ENCODE assay signal across 1 cellular context in genomic region chr7:132218876-132219275, GRCh38.
TF ChIP-seq lines count a peak whose summit lies in the region.

No MANE protein-coding gene starts in this region.

TF ChIP-seq in HepG2, 621 proteins besides CTCF, POLR2A, EP300 and RAD21 (continued from another document and continues in another):
- no peak for TF ChIP-seq ZNF20 (CRISPR knock-in tag; IDR thresholded peaks at IDR 0.05)
- TF ChIP-seq NONO (IDR thresholded peaks at IDR 0.05), result no peak
- TF ChIP-seq NONO (CRISPR knock-in tag; conservative IDR thresholded peaks at IDR 0.05), result no peak
- TF ChIP-seq SETDB1 (CRISPR knock-in tag; IDR thresholded peaks at IDR 0.05; ENCODE audit: borderline replicate concordance), result no peak
- TF ChIP-seq HOMEZ (CRISPR knock-in tag; IDR thresholded peaks at IDR 0.05; ENCODE audit: low read depth), result no peak
- peak; percentile 58 for TF ChIP-seq BCL6 (CRISPR knock-in tag; IDR thresholded peaks at IDR 0.05)
- TF ChIP-seq E2F2 (CRISPR knock-in tag; IDR thresholded peaks at IDR 0.05; ENCODE audit: borderline replicate concordance), result no peak
- TF ChIP-seq MED8 (CRISPR knock-in tag; IDR thresholded peaks at IDR 0.05; ENCODE audit: insufficient replicate concordance), result no peak
- TF ChIP-seq TFE3 (CRISPR knock-in tag; IDR thresholded peaks at IDR 0.05), result peak; percentile 55; the same call in 1 of the 2 replicates
- no peak for TF ChIP-seq ZNF225 (CRISPR knock-in tag; IDR thresholded peaks at IDR 0.05)
- no peak for TF ChIP-seq ZBTB7A (CRISPR knock-in tag; IDR thresholded peaks at IDR 0.05)
- TF ChIP-seq ZNF362 (CRISPR knock-in tag; IDR thresholded peaks at IDR 0.05; ENCODE audit: borderline replicate concordance), result peak; percentile 94
- no peak for TF ChIP-seq SRSF9 (IDR thresholded peaks at IDR 0.05; ENCODE audit: borderline replicate concordance, insufficient read depth, low read depth, low read length, poor library complexity, severe bottlenecking)
- peak; percentile 83 for TF ChIP-seq ZEB1 (IDR thresholded peaks at IDR 0.05; ENCODE audit: insufficient replicate concordance, low read depth)
- no peak for TF ChIP-seq ZSCAN31 (CRISPR knock-in tag; IDR thresholded peaks at IDR 0.05; ENCODE audit: low read depth)
- no peak for TF ChIP-seq ZNF629 (CRISPR knock-in tag; conservative IDR thresholded peaks at IDR 0.05)
- TF ChIP-seq KIAA2018 (CRISPR knock-in tag; IDR thresholded peaks at IDR 0.05; ENCODE audit: borderline replicate concordance), result no peak
- no peak for TF ChIP-seq DR1 (CRISPR knock-in tag; IDR thresholded peaks at IDR 0.05)
- no peak for TF ChIP-seq ZBTB3 (CRISPR knock-in tag; IDR thresholded peaks at IDR 0.05; ENCODE audit: borderline replicate concordance, low read depth)
- TF ChIP-seq KLF6 (CRISPR knock-in tag; IDR thresholded peaks at IDR 0.05), result peak; percentile 69; the same call in 1 of the 2 replicates
- TF ChIP-seq ZNF33B (CRISPR knock-in tag; IDR thresholded peaks at IDR 0.05), result no peak
- no peak for TF ChIP-seq SP4 (CRISPR knock-in tag; IDR thresholded peaks at IDR 0.05)
- peak; percentile 41; the same call in 1 of the 2 replicates for TF ChIP-seq ZKSCAN8 (CRISPR knock-in tag; IDR thresholded peaks at IDR 0.05; ENCODE audit: borderline replicate concordance)
- TF ChIP-seq ZNF280B (CRISPR knock-in tag; IDR thresholded peaks at IDR 0.05; ENCODE audit: borderline replicate concordance), result no peak
- TF ChIP-seq ARID3A (IDR thresholded peaks at IDR 0.05; ENCODE audit: low read depth, low read length), result no peak
- no peak for TF ChIP-seq ZBTB26 (CRISPR knock-in tag; IDR thresholded peaks at IDR 0.05; ENCODE audit: borderline replicate concordance)
- TF ChIP-seq EED (CRISPR knock-in tag; IDR thresholded peaks at IDR 0.05), result no peak
- no peak for TF ChIP-seq ZNF143 (CRISPR knock-in tag; IDR thresholded peaks at IDR 0.05)
- no peak for TF ChIP-seq ATM (IDR thresholded peaks at IDR 0.05; ENCODE audit: borderline replicate concordance)
- TF ChIP-seq ZNF775 (CRISPR knock-in tag; IDR thresholded peaks at IDR 0.05; ENCODE audit: borderline replicate concordance), result no peak
- peak; percentile 66; the same call in 1 of the 2 replicates for TF ChIP-seq RXRB (CRISPR knock-in tag; IDR thresholded peaks at IDR 0.05; ENCODE audit: borderline replicate concordance)
- no peak for TF ChIP-seq PCBP2 (optimal IDR thresholded peaks at IDR 0.05; ENCODE audit: low read depth, low read length, poor library complexity, severe bottlenecking)
- TF ChIP-seq FOXJ3 (CRISPR knock-in tag; IDR thresholded peaks at IDR 0.05; ENCODE audit: borderline replicate concordance), result peak; percentile 25; the same call in 1 of the 2 replicates
- no peak for TF ChIP-seq ZNF441 (CRISPR knock-in tag; IDR thresholded peaks at IDR 0.05; ENCODE audit: borderline replicate concordance)
- peak; percentile 34; the same call in 1 of the 2 replicates for TF ChIP-seq ELF1 (CRISPR knock-in tag; IDR thresholded peaks at IDR 0.05)
- no peak for TF ChIP-seq ETV6 (CRISPR knock-in tag; conservative IDR thresholded peaks at IDR 0.05)
- 0 out of 2 replicates have a peak, but pooled peaks have one; percentile 35 for TF ChIP-seq EHMT2 (IDR thresholded peaks at IDR 0.05; ENCODE audit: borderline replicate concordance, low read depth, low read length)
- no peak for TF ChIP-seq TEF (CRISPR knock-in tag; IDR thresholded peaks at IDR 0.05)
- TF ChIP-seq GLI4 (CRISPR knock-in tag; IDR thresholded peaks at IDR 0.05; ENCODE audit: borderline replicate concordance), result no peak
- peak; percentile 23; the same call in 1 of the 2 replicates for TF ChIP-seq ETV5 (CRISPR knock-in tag; IDR thresholded peaks at IDR 0.05; ENCODE audit: borderline replicate concordance)
- peak; percentile 64 for TF ChIP-seq CEBPG (CRISPR knock-in tag; IDR thresholded peaks at IDR 0.05)
- TF ChIP-seq REXO4 (CRISPR knock-in tag; IDR thresholded peaks at IDR 0.05; ENCODE audit: borderline replicate concordance), result no peak
